16 cellular contexts compared by ENCODE assay signal in genomic region chr4:64538219-64538618, GRCh38.
DNase-seq lines count a peak whose midpoint lies in the region; ATAC-seq and TF ChIP-seq lines count a peak whose summit lies in the region.
"Had no signal": no experiment of that assay in that cellular context is flagged by ENCODE, and none has a peak within 500 bp of the region (broad histone marks: within the 10 kb centered on the region; RNA-seq: fewer than 3 reads in every experiment).

No MANE protein-coding gene starts in this region.

- POLR2A ChIA-PET in PC-3 (lab: Charles Lee; ENCODE audit: unreplicated experiment): no interaction called here

- 0 out of 2 replicates have a peak, but pooled peaks cover under 1% of the 10 kb centered on the region for H3K27me3 ChIP-seq in PC-3 (ENCODE audit: low read length)

- H3K4me2 ChIP-seq in PC-3 (ENCODE audit: low read length): no peak overlapping the region

- DNase-seq in left ventricle myocardium superior (no peak), Right ventricle myocardium superior (no peak), PC-3 (peak; percentile 15), epithelial cell of proximal tubule (ENCODE audit: low read depth) (no peak), OCI-M1 (lab: John Stamatoyannopoulos, UW) (no peak), GOT3 (lab: John Stamatoyannopoulos, UW) (no peak)
- no peak for DNase-seq in stimulated activated naive CD4-positive, alpha-beta T cell (lab: John Stamatoyannopoulos, UW)
- DNase-seq: activated naive CD4-positive, alpha-beta T cell treated with anti-CD3 and anti-CD28 coated beads, Interleukin-2, amount 50 U/mL, for 16 hours; mammary epithelial cell; NCI-H2081; stimulated activated naive B cell treated with anti-CD40 and anti-IgM and Interleukin-4, amounts not matched to agents 10 μg/mL and 1 μg/mL and 100 μg/mL, for 72 hours; SW 1271 had no signal

- H4K20me1 ChIP-seq in PC-3 (ENCODE audit: low read length): no peaks in the 10 kb centered on the region

- no peaks in the 10 kb centered on the region for H3K9me2 ChIP-seq in PC-3 (replicated peaks; ENCODE audit: low read length)

- H3K9ac ChIP-seq in PC-3 (ENCODE audit: low read length): no peak overlapping the region

- no peaks in the 10 kb centered on the region for H3F3A ChIP-seq in PC-3 (ENCODE audit: low read length, unreplicated experiment)

- BruUV-seq in PC-3 (replicated peaks; lab: Mats Ljungman, UMichigan): no TSS peak

- H3K79me2 ChIP-seq in PC-3 (ENCODE audit: low read length): no peaks in the 10 kb centered on the region

- H3K4me3 ChIP-seq in PC-3 (ENCODE audit: low read length) (no peak overlapping the region), epithelial cell of proximal tubule (ENCODE audit: low read depth, low read length) (no peak overlapping the region)
- H3K4me3 ChIP-seq: K562 had no signal

- ATAC-seq in left ventricle myocardium superior: peak; percentile 24
- no peak for ATAC-seq in Right ventricle myocardium superior (ENCODE audit: poor library complexity)
- no peak for ATAC-seq in PC-3
- no peak for ATAC-seq in GM18873 (IDR thresholded peaks at IDR 0.05; ENCODE audit: low FRiP score, unreplicated experiment)
- ATAC-seq: HCT116; K562; right cardiac atrium; stimulated activated naive B cell treated with anti-CD40 and anti-IgM and Interleukin-4, amounts not matched to agents 10 μg/mL and 1 μg/mL and 100 μg/mL, for 72 hours had no signal

- no peak overlapping the region for H3K27ac ChIP-seq in PC-3 (ENCODE audit: low read length)

- CTCF ChIA-PET in PC-3 (lab: Charles Lee): interaction anchor here (0.8 kb wide), 1 partner anchor 36 kb away, joined by 3 read pairs; no protein-coding TSS in a partner anchor

- no peak overlapping the region for H2AFZ ChIP-seq in PC-3 (ENCODE audit: low read length)

- H3K36me3 ChIP-seq in PC-3 (ENCODE audit: low read depth, low read length): no peaks in the 10 kb centered on the region

- H3K4me1 ChIP-seq in PC-3 (ENCODE audit: insufficient read depth, low read length): no peaks in the 10 kb centered on the region

- intact Hi-C loops in left ventricle myocardium superior (cut with micrococcal nuclease) (loop anchor here (2.0 kb wide), 1 partner anchor 379 kb away; no protein-coding TSS in a partner anchor), Right ventricle myocardium superior (cut with DNase I) (loop anchor here (10.0 kb wide), 1 partner anchor 133 kb away; the partner anchor contains the start of gene TECRL), PC-3 (cut with micrococcal nuclease) (loop anchor here (5.0 to 10.0 kb wide), 3 partner anchors 426 to 823 kb away; no protein-coding TSS in a partner anchor)

- H3K9me3 ChIP-seq in PC-3 (ENCODE audit: low read length): no peaks in the 10 kb centered on the region

- TF ChIP-seq CTCF in PC-3 (conservative IDR thresholded peaks at IDR 0.05; ENCODE audit: low read depth, low read length) (peak; percentile 58), epithelial cell of proximal tubule (conservative IDR thresholded peaks at IDR 0.05; ENCODE audit: low read depth, low read length) (peak; percentile 33)
